12 cellular contexts compared by ENCODE assay signal in the genomic region with DNA sequence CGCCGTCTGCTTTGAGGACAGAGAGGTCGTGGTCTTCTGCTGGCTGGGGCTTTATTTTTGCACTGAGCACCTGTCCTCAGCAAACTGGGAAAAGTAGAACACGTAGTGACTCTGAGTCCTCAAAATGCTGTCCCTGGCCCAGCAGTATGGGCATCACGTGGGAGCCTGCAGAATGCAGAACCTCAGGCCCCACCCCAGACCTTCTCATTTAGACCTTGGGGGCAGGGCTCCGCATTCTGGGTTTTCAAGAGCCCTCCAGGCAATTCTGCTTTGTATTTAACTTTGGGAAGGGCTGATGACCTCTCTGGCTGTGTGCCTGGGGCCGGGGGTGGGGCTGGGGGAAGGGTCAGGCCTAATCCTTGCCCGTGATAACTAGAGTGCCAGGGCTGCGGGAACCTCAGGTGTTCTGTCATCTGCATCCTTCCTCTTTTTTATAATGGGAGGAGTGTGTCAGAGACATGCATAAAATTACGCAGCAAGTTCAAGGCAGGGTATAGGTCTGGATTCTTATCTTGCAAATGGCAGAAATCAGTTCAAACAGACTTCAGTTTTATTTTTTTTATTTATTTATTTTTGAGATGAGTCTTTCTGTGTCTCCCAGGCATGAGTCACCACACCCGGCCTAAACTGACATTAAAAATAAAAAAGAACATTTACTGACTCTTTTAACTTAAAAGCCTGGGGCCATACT. TPM values are rescaled to one million over a fixed set of nuclear protein-coding genes. Genes with fewer than 3 reads are reported as not detected.
DNase-seq lines count a peak whose midpoint lies in the region; ATAC-seq, FAIRE-seq and TF ChIP-seq lines count a peak whose summit lies in the region.
"Had no signal": no experiment of that assay in that cellular context is flagged by ENCODE, and none has a peak within 500 bp of the region (broad histone marks: within the 10 kb centered on the region; RNA-seq: fewer than 3 reads in every experiment).

No MANE protein-coding gene starts in this region.

- H3K27ac Mint-ChIP-seq in neural progenitor cell: no peak overlapping the region
- H3K27ac Mint-ChIP-seq: activated CD8-positive, alpha-beta T cell treated with anti-CD3 and anti-CD28 coated beads, Interleukin-2, amount 10 ng/mL, durations not matched to agents 7 days and 5 days had no signal

- H3K27me3 ChIP-seq in K562 (ENCODE audit: control insufficient read depth in 2 of 2, insufficient read depth in 2 of 2, low read length in 2 of 2) (no peaks in the 10 kb centered on the region), neural progenitor cell (no peaks in the 10 kb centered on the region), SJCRH30 (no peaks in the 10 kb centered on the region)
- H3K27me3 ChIP-seq: Peyer's patch had no signal

- ATAC-seq in K562: no peak
- ATAC-seq: activated CD8-positive, alpha-beta T cell treated with anti-CD3 and anti-CD28 coated beads, Interleukin-2, amount 10 ng/mL, durations not matched to agents 7 days and 5 days had no signal

- TF ChIP-seq CTCF in K562 (IDR thresholded peaks at IDR 0.05 in 2 of 3, conservative IDR thresholded peaks at IDR 0.05 in 1 of 3; ENCODE audit: insufficient read depth in 2 of 3, low read depth in 1 of 3, low read length in 3 of 3): no peak
- no peak for TF ChIP-seq CTCF in neural progenitor cell (IDR thresholded peaks at IDR 0.05)

- DNase-seq in EH (ENCODE audit: low read depth) (peak; percentile 85), M059J (ENCODE audit: low read depth) (peak; percentile 82), K562 (ENCODE audit: extremely low read depth in 1 of 4, low spot score in 3 of 4) (peak in 1 of 4 experiments; percentile 29), neural progenitor cell (ENCODE audit: low spot score) (no peak), ACHN (no peak), SJCRH30 (no peak), NK-92 (lab: John Stamatoyannopoulos, UW; ENCODE audit: unreplicated experiment) (no peak)
- DNase-seq in central memory CD4-positive, alpha-beta T cell: no peak
- DNase-seq: activated CD8-positive, alpha-beta T cell treated with anti-CD3 and anti-CD28 coated beads, Interleukin-2, amount 10 ng/mL, durations not matched to agents 7 days and 5 days; Peyer's patch had no signal

- H3K27ac ChIP-seq in K562 (ENCODE audit: extremely low read depth, low read depth, low read length): peak overlapping the region; percentile 44; the same call in 2 of the 3 replicates
- H3K27ac ChIP-seq in neural progenitor cell: no peak overlapping the region
- H3K27ac ChIP-seq in SJCRH30: no peak overlapping the region
- H3K27ac ChIP-seq: Peyer's patch had no signal

- FAIRE-seq in K562 (lab: Jason Lieb, UNC): no peak

- H3K79me2 ChIP-seq in K562 (ENCODE audit: control insufficient read depth, insufficient read depth, low read length): peaks cover 95% of the 10 kb centered on the region
- peaks cover 20% of the 10 kb centered on the region for H3K79me2 ChIP-seq in neural progenitor cell (ENCODE audit: low read depth)

- BruUV-seq in K562 (replicated peaks; lab: Mats Ljungman, UMichigan): no TSS peak

- peaks cover 2% of the 10 kb centered on the region for H3K36me3 Mint-ChIP-seq in neural progenitor cell

- peak overlapping the region; percentile 4 to 88; a peak in 3 of 4 replicates for H3K9ac ChIP-seq in K562 (ENCODE audit: insufficient read depth in 1 of 2, low read depth in 2 of 2, low read length in 2 of 2)
- H3K9ac ChIP-seq in neural progenitor cell: no peak overlapping the region

- H3K9me3 Mint-ChIP-seq in neural progenitor cell: no peaks in the 10 kb centered on the region
- H3K9me3 Mint-ChIP-seq: brain, neural crest cell had no signal

- H3K4me3 ChIP-seq in K562 (no peak overlapping the region), neural progenitor cell (peak overlapping the region; percentile 11), SJCRH30 (no peak overlapping the region)
- H3K4me3 ChIP-seq: Peyer's patch had no signal

- no peaks in the 10 kb centered on the region for H3K9me3 ChIP-seq in K562 (replicated peaks; ENCODE audit: control insufficient read depth, insufficient read depth, low read depth, low read length)
- H3K9me3 ChIP-seq in neural progenitor cell (ENCODE audit: low read depth): no peaks in the 10 kb centered on the region
- no peaks in the 10 kb centered on the region for H3K9me3 ChIP-seq in SJCRH30 (replicated peaks)
- H3K9me3 ChIP-seq: Peyer's patch had no signal

- H4K20me1 ChIP-seq in K562 (replicated peaks; ENCODE audit: control insufficient read depth, insufficient read depth, low read length) (no peaks in the 10 kb centered on the region; the same call in none of the 2 replicates), neural progenitor cell (ENCODE audit: low read depth) (peaks cover 80% of the 10 kb centered on the region)

- H2AFZ ChIP-seq in K562 (ENCODE audit: low read depth, low read length): no peak overlapping the region
- H2AFZ ChIP-seq in neural progenitor cell (replicated peaks): no peak overlapping the region

- POLR2A ChIA-PET in K562 (lab: Yijun Ruan, JAX): no interaction called here

- H3K27me3 Mint-ChIP-seq in neural progenitor cell (ENCODE audit: insufficient read depth, low read depth): no peaks in the 10 kb centered on the region
- H3K27me3 Mint-ChIP-seq: brain had no signal

- no peak for TF ChIP-seq RAD21 in K562 (CRISPR knock-in tag; conservative IDR thresholded peaks at IDR 0.05 in 1 of 2, IDR thresholded peaks at IDR 0.05 in 1 of 2)

- in situ Hi-C loops in K562 (cut with MboI) (no loop called here), ACHN (cut with HindIII; ENCODE audit: low pct_ligation_motif_present, low pct_unique_long_range_greater_than_20kb, low sequenced_read_pairs) (no loop called here)

- H3K4me1 ChIP-seq in K562 (replicated peaks in 1 of 2; ENCODE audit: control insufficient read depth in 2 of 2, insufficient read depth in 2 of 2, low read length in 2 of 2) (peaks cover 51 to 52% of the 10 kb centered on the region in 2 experiments), neural progenitor cell (peaks cover 24% of the 10 kb centered on the region), SJCRH30 (peaks cover 19% of the 10 kb centered on the region)

- peaks cover 97% of the 10 kb centered on the region for H3K36me3 ChIP-seq in K562 (ENCODE audit: control insufficient read depth, insufficient read depth, low read length)
- H3K36me3 ChIP-seq in neural progenitor cell: no peaks in the 10 kb centered on the region
- H3K36me3 ChIP-seq in SJCRH30: no peaks in the 10 kb centered on the region

- peaks cover 25% of the 10 kb centered on the region for H3F3A ChIP-seq in neural progenitor cell (ENCODE audit: low read depth)

- CTCF ChIA-PET in K562 (lab: Yijun Ruan, JAX; ENCODE audit: low intra/inter-chr PET ratio): no interaction called here

- 53% methylated on average over 11 of the region's 11 CpGs for whole genome bisulfite sequencing in K562 (ENCODE audit: insufficient coverage, low coverage, missing lambda C conversion rate)

- intact Hi-C loops in K562 (cut with micrococcal nuclease): no loop called here

- no peak for TF ChIP-seq EP300 in K562 (IDR thresholded peaks at IDR 0.05; ENCODE audit: low read length)

- H3K4me2 ChIP-seq in K562 (ENCODE audit: insufficient read depth, low read length): no peak overlapping the region
- peak overlapping the region; percentile 62 for H3K4me2 ChIP-seq in neural progenitor cell

- TF ChIP-seq POLR2A in K562 (conservative IDR thresholded peaks at IDR 0.05): no peak

- peak overlapping the region; percentile 30 for H3K4me3 Mint-ChIP-seq in neural progenitor cell
- H3K4me3 Mint-ChIP-seq: activated CD8-positive, alpha-beta T cell treated with anti-CD3 and anti-CD28 coated beads, Interleukin-2, amount 10 ng/mL, durations not matched to agents 7 days and 5 days; neural crest cell had no signal

- peaks cover 59% of the 10 kb centered on the region for H3K4me1 Mint-ChIP-seq in neural progenitor cell

- H3K9me1 ChIP-seq in K562 (ENCODE audit: control insufficient read depth, insufficient read depth, low read length): peaks cover 4% of the 10 kb centered on the region

TF ChIP-seq in K562, 482 proteins besides CTCF, POLR2A, EP300 and RAD21 (continues in another document):
- TF ChIP-seq CTBP1 (IDR thresholded peaks at IDR 0.05; ENCODE audit: borderline replicate concordance): 0 out of 2 replicates have a peak, but pooled peaks have one; percentile 13
- TF ChIP-seq, protein P1, sequence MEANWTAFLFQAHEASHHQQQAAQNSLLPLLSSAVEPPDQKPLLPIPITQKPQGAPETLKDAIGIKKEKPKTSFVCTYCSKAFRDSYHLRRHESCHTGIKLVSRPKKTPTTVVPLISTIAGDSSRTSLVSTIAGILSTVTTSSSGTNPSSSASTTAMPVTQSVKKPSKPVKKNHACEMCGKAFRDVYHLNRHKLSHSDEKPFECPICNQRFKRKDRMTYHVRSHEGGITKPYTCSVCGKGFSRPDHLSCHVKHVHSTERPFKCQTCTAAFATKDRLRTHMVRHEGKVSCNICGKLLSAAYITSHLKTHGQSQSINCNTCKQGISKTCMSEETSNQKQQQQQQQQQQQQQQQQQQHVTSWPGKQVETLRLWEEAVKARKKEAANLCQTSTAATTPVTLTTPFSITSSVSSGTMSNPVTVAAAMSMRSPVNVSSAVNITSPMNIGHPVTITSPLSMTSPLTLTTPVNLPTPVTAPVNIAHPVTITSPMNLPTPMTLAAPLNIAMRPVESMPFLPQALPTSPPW (CRISPR knock-in tag; IDR thresholded peaks at IDR 0.05): peak; percentile 37; the same call in 1 of the 2 replicates
- TF ChIP-seq RCOR1 (IDR thresholded peaks at IDR 0.05; ENCODE audit: borderline replicate concordance in 1 of 2, low read depth in 2 of 2, low read length in 2 of 2): 0 out of 4 replicates have a peak, but pooled peaks of 1 of the 2 experiments have one; percentile 27

RNA-seq across cellular contexts. Expression of a gene that starts 11.1 kb away (rescaled TPM):
- 24.6 and 43.3 TPM in 2 replicates for total RNA-seq in M059J (2014; rRNA removed; shearing (Covaris generic))
- 361 and 756 TPM in 2 replicates for total RNA-seq in K562 (2011; cell fraction: chromatin; rRNA removed; ENCODE audit: low replicate concordance)
- total RNA-seq in K562 (2011; cell fraction: nucleolus; rRNA removed): 315 and 326 TPM in 2 replicates
- 358 and 388 TPM in 2 replicates for total RNA-seq in K562 (2011; cell fraction: nucleoplasm; rRNA removed)
- total RNA-seq in K562 (2014; rRNA removed) (106 and 223 TPM in 2 replicates), K562 (2014; rRNA removed; fragmentation: Illumina TruSeq; extraction: Trizol) (79.6 and 90.2 TPM in 2 replicates), K562 (2015; rRNA removed; fragmentation: Illumina TruSeq; extraction: Trizol) (91.9 and 93.2 TPM in 2 replicates), K562 (2021) (194 and 203 TPM in 2 replicates), neural progenitor cell (ENCODE audit: low replicate concordance) (32.9 and 37.2 TPM in 2 replicates)
- polyA plus RNA-seq in K562 (2011; rRNA removed) (71.4 and 100 TPM in 2 replicates), K562 (2014; fragmentation: Illumina TruSeq; extraction: Trizol) (121 and 139 TPM in 2 replicates), K562 (2014; fragmentation: Nextera tagmentation; extraction: Ambion mirVana) (10 to 100 TPM; 12.3 to 14.8 TPM), K562 (2014; rRNA removed) (111 and 129 TPM in 2 replicates)
- polyA plus RNA-seq in K562 (2011; cell fraction: cytosol; rRNA removed): 56.5 and 73.9 TPM in 2 replicates
- 434 and 457 TPM in 2 replicates for polyA plus RNA-seq in K562 (2011; cell fraction: nucleus; rRNA removed)
- 52.3 and 64.9 TPM in 2 replicates for polyA plus RNA-seq in K562 (2012)
- 75.5 and 106 TPM in 2 replicates for polyA minus RNA-seq in K562 (2011; rRNA and poly(A)+ RNA removed)
- polyA minus RNA-seq in K562 (2011; cell fraction: cytosol; rRNA and poly(A)+ RNA removed): 40.8 and 83.0 TPM in 2 replicates
- polyA minus RNA-seq in K562 (2011; cell fraction: nucleus; rRNA and poly(A)+ RNA removed): 138 and 192 TPM in 2 replicates
- 10.5 and 10.9 TPM in 2 replicates for total RNA-seq in SJCRH30 (2014; rRNA removed; shearing (Covaris generic))

Comparison
In these comparisons a context has a peak if more than half of its experiments do, and no peak if none do; other contexts are left out.
1. DNase-seq: peak in EH (single experiment) and M059J (single experiment); none in neural progenitor cell (single experiment), central memory CD4-positive, alpha-beta T cell (single experiment), ACHN (single experiment), SJCRH30 (0 of 2) and NK-92 (single experiment).